Comparison of ENCODE assay signal across 30 cellular contexts in the genomic region with DNA sequence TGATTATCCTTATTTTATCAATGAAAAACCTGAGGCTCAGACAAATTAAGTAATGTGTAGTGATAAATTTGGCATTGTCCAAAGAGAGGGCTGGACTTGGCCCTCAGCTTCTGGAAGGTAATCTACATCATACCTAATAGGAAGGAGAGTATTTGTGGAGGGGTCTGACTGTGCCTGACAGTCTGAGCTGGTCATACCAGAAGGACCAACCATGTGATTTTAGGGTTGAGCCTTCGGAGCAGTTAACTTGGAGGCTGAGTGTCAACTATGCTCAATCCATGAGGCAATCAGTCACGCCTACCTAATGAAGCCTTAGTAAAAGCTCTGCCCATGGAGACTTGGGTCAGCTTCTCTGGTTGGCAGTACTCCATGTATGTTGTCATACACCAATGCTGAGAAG.
"Had no signal": no experiment of that assay in that cellular context is flagged by ENCODE, and none has a peak within 500 bp of the region (broad histone marks: within the 10 kb centered on the region; RNA-seq: fewer than 3 reads in every experiment).

No MANE protein-coding gene starts in this region.

- DNase-seq: activated B cell treated with CpG ODN at 0.5 μM for 24 hours; activated CD4-positive, alpha-beta T cell treated with anti-CD3 and anti-CD28 coated beads for 48 hours; activated CD4-positive, alpha-beta T cell treated with anti-CD3 and anti-CD28 coated beads, Interleukin-2, amount 50 U/mL, for 1 hour; activated CD4-positive, alpha-beta T cell treated with anti-CD3 and anti-CD28 coated beads, Interleukin-2, amount 50 U/mL, for 48 hours; activated CD8-positive, alpha-beta memory T cell treated with anti-CD3 and anti-CD28 coated beads for 24 hours; activated CD8-positive, alpha-beta T cell treated with anti-CD3 and anti-CD28 coated beads for 36 hours; activated effector memory CD4-positive, alpha-beta T cell treated with Interleukin-2 at 50 U/mL for 16 hours; activated gamma-delta T cell treated with Interleukin-2 at 50 U/mL for 16 hours; activated naive CD4-positive, alpha-beta T cell treated with anti-CD3 and anti-CD28 coated beads, Interleukin-2, amount 50 U/mL, for 16 hours; activated naive CD4-positive, alpha-beta T cell treated with Interleukin-2 at 50 U/mL for 16 hours; activated T-cell treated with anti-CD3 and anti-CD28 coated beads, Interleukin-2, amount 50 U/mL, for 4 hours; brain microvascular endothelial cell; effector CD4-positive, alpha-beta T cell; effector memory CD8-positive, alpha-beta T cell; foreskin keratinocyte; gastrocnemius medialis; SW 1271; T-cell; T1000; WERI-Rb-1 had no signal

- H3K36me3 Mint-ChIP-seq: activated naive CD8-positive, alpha-beta T cell; T-cell had no signal

- H3K27me3 ChIP-seq: brain microvascular endothelial cell, foreskin keratinocyte, gastrocnemius medialis had no signal

- H3K4me1 ChIP-seq: gastrocnemius medialis had no signal

- FAIRE-seq: astrocyte, bronchial epithelial cell had no signal

- H3K9me3 ChIP-seq: gastrocnemius medialis had no signal

- H3K27ac Mint-ChIP-seq: activated B cell treated with CpG ODN at 0.5 μM for 24 hours; activated CD8-positive, alpha-beta T cell treated with anti-CD3 and anti-CD28 coated beads for 36 hours; activated naive CD8-positive, alpha-beta T cell; activated T-helper 17 cell treated with anti-CD3 and anti-CD28 coated beads, Interleukin-2, amount 50 U/mL, for 72 hours; dendritic cell treated with granulocyte-macrophage colony-stimulating factor and Interleukin-4, amounts not matched to agents 40 ng/mL and 50 ng/mL, for 4 days; effector memory CD8-positive, alpha-beta T cell; T-cell; T-helper 1 cell treated with Interleukin-12 subunit alpha and Interleukin-12 subunit beta and Interleukin-4 antibody, amounts not matched to agents 30 μg/mL and 1 μg/mL, for 36 hours had no signal

- H3K27ac ChIP-seq: brain microvascular endothelial cell, coronary artery, foreskin keratinocyte, gastrocnemius medialis, WERI-Rb-1 had no signal

- H3K9me3 Mint-ChIP-seq: activated B cell treated with CpG ODN at 0.5 μM for 24 hours; activated CD8-positive, alpha-beta T cell treated with anti-CD3 and anti-CD28 coated beads for 36 hours; activated T-cell treated with anti-CD3 and anti-CD28 coated beads, Interleukin-2, amount 50 U/mL, for 4 hours; activated T-helper 17 cell treated with anti-CD3 and anti-CD28 coated beads, Interleukin-2, amount 50 U/mL, for 72 hours; central memory CD8-positive, alpha-beta T cell; dendritic cell treated with granulocyte-macrophage colony-stimulating factor and Interleukin-4, amounts not matched to agents 40 ng/mL and 50 ng/mL, for 4 days; effector memory CD8-positive, alpha-beta T cell; T-cell; T-helper 1 cell treated with Interleukin-12 subunit alpha and Interleukin-12 subunit beta and Interleukin-4 antibody, amounts not matched to agents 30 μg/mL and 1 μg/mL, for 36 hours had no signal

- H3K27me3 Mint-ChIP-seq: activated CD8-positive, alpha-beta T cell treated with anti-CD3 and anti-CD28 coated beads for 36 hours had no signal

- ATAC-seq: activated CD4-positive, CD25-positive, alpha-beta regulatory T cell treated with anti-CD3 and anti-CD28 coated beads, Interleukin-2, amount 50 U/mL, for 24 hours; activated CD8-positive, alpha-beta T cell treated with anti-CD3 and anti-CD28 coated beads for 36 hours; activated T-cell treated with anti-CD3 and anti-CD28 coated beads, Interleukin-2, amount 50 U/mL, for 4 hours; activated T-helper 17 cell treated with anti-CD3 and anti-CD28 coated beads, Interleukin-2, amount 50 U/mL, for 72 hours; effector memory CD8-positive, alpha-beta T cell; esophagus mucosa; foreskin keratinocyte; gastrocnemius medialis; T-cell had no signal

- H3K4me3 ChIP-seq: coronary artery, gastrocnemius medialis had no signal

- H3K4me1 Mint-ChIP-seq: activated B cell treated with CpG ODN at 0.5 μM for 24 hours; activated T-helper 17 cell treated with anti-CD3 and anti-CD28 coated beads, Interleukin-2, amount 50 U/mL, for 72 hours; central memory CD8-positive, alpha-beta T cell; T-cell had no signal

- H3K4me3 Mint-ChIP-seq: activated B cell treated with CpG ODN at 0.5 μM for 24 hours; activated CD8-positive, alpha-beta T cell treated with anti-CD3 and anti-CD28 coated beads for 36 hours; activated naive CD8-positive, alpha-beta T cell; activated T-cell treated with anti-CD3 and anti-CD28 coated beads, Interleukin-2, amount 50 U/mL, for 4 hours; activated T-helper 17 cell treated with anti-CD3 and anti-CD28 coated beads, Interleukin-2, amount 50 U/mL, for 72 hours; central memory CD8-positive, alpha-beta T cell; dendritic cell treated with granulocyte-macrophage colony-stimulating factor and Interleukin-4, amounts not matched to agents 40 ng/mL and 50 ng/mL, for 4 days; effector memory CD8-positive, alpha-beta T cell; T-cell; T-helper 1 cell treated with Interleukin-12 subunit alpha and Interleukin-12 subunit beta and Interleukin-4 antibody, amounts not matched to agents 30 μg/mL and 1 μg/mL, for 36 hours had no signal

- H3K36me3 ChIP-seq: brain microvascular endothelial cell, gastrocnemius medialis, WERI-Rb-1 had no signal
